ENCODE assay signal across 16 cellular contexts in the genomic region with DNA sequence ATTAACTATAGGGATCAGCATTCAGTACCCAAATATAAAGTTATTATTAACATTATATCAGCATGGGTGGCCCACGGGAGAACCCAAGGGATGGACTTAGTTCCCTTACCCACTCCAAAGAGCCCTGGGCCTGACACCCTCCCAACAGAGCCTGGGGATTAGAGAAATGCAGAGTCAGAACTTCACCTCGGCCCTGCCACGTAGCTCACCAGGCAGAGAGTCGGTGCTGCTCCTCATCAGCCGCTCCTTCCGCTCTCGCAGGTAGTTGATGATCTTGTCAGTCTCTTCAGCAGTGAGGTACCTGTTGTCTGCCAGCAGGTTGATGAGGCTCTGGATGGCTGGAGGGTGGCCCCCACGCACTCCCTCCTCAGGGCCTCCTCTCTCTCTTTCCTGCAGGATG. TPM values are rescaled to one million over a fixed set of nuclear protein-coding genes. Genes with fewer than 3 reads are reported as not detected.
DNase-seq lines count a peak whose midpoint lies in the region; ATAC-seq and TF ChIP-seq lines count a peak whose summit lies in the region.
"Had no signal": no experiment of that assay in that cellular context is flagged by ENCODE, and none has a peak within 500 bp of the region (broad histone marks: within the 10 kb centered on the region; RNA-seq: fewer than 3 reads in every experiment).

No MANE protein-coding gene starts in this region.

- peak overlapping the region; percentile 88 for H3K27ac Mint-ChIP-seq in activated CD4-positive, alpha-beta T cell treated with anti-CD3 and anti-CD28 coated beads, Interleukin-2, amount 10 ng/mL, durations not matched to agents 24 days and 14 days
- peak overlapping the region; percentile 89 for H3K27ac Mint-ChIP-seq in activated naive CD8-positive, alpha-beta T cell treated with anti-CD3 and anti-CD28 coated beads, Interleukin-2, amount 50 U/mL, for 24 hours
- H3K27ac Mint-ChIP-seq in stimulated activated effector memory CD8-positive, alpha-beta T cell treated with anti-CD3 and anti-CD28 coated beads, Interleukin-12 subunit alpha, Interleukin-12 subunit beta, amount 100 ng/mL, for 72 hours, result peak overlapping the region; percentile 94
- H3K27ac Mint-ChIP-seq in naive thymus-derived CD8-positive, alpha-beta T cell, result no peak overlapping the region
- H3K27ac Mint-ChIP-seq: GM23338 had no signal

- no peaks in the 10 kb centered on the region for H3K9me3 Mint-ChIP-seq in activated CD4-positive, alpha-beta T cell treated with anti-CD3 and anti-CD28 coated beads, Interleukin-2, amount 10 ng/mL, durations not matched to agents 24 days and 14 days
- H3K9me3 Mint-ChIP-seq in activated naive CD8-positive, alpha-beta T cell treated with anti-CD3 and anti-CD28 coated beads, Interleukin-2, amount 50 U/mL, for 24 hours, result no peaks in the 10 kb centered on the region
- no peaks in the 10 kb centered on the region for H3K9me3 Mint-ChIP-seq in stimulated activated effector memory CD8-positive, alpha-beta T cell treated with anti-CD3 and anti-CD28 coated beads, Interleukin-12 subunit alpha, Interleukin-12 subunit beta, amount 100 ng/mL, for 72 hours
- no peaks in the 10 kb centered on the region for H3K9me3 Mint-ChIP-seq in naive thymus-derived CD8-positive, alpha-beta T cell
- H3K9me3 Mint-ChIP-seq: GM23338 had no signal

- peaks cover 9% of the 10 kb centered on the region for H3K27me3 Mint-ChIP-seq in activated CD4-positive, alpha-beta T cell treated with anti-CD3 and anti-CD28 coated beads, Interleukin-2, amount 10 ng/mL, durations not matched to agents 24 days and 14 days
- peaks cover 9% of the 10 kb centered on the region for H3K27me3 Mint-ChIP-seq in activated naive CD8-positive, alpha-beta T cell treated with anti-CD3 and anti-CD28 coated beads, Interleukin-2, amount 50 U/mL, for 24 hours
- peaks cover 1 to 16% (median 13%) of the 10 kb centered on the region in 5 donors for H3K27me3 Mint-ChIP-seq in naive thymus-derived CD8-positive, alpha-beta T cell

- intact Hi-C loops in activated CD4-positive, alpha-beta T cell treated with anti-CD3 and anti-CD28 coated beads, Interleukin-2, amount 10 ng/mL, durations not matched to agents 24 days and 14 days (cut with micrococcal nuclease), result loop anchor here (5.0 kb wide), 1 partner anchor 41 kb away; no protein-coding TSS in a partner anchor

- H3K27ac ChIP-seq in OCI-LY3 (ENCODE audit: low read length), result peak overlapping the region; percentile 60

- ATAC-seq in activated naive CD8-positive, alpha-beta T cell treated with anti-CD3 and anti-CD28 coated beads, Interleukin-2, amount 50 U/mL, for 24 hours, result peak; percentile 12
- ATAC-seq in stimulated activated effector memory CD8-positive, alpha-beta T cell treated with anti-CD3 and anti-CD28 coated beads, Interleukin-12 subunit alpha, Interleukin-12 subunit beta, amount 100 ng/mL, for 72 hours, result no peak
- ATAC-seq in naive thymus-derived CD8-positive, alpha-beta T cell, result no peak
- ATAC-seq in HG02973 (IDR thresholded peaks at IDR 0.05; ENCODE audit: unreplicated experiment), result no peak
- ATAC-seq: GM23338 had no signal

- no peak for TF ChIP-seq CTCF in OCI-LY3 (IDR thresholded peaks at IDR 0.05; ENCODE audit: low read depth, low read length)

- peaks cover 48% of the 10 kb centered on the region for H3K4me1 ChIP-seq in OCI-LY3 (ENCODE audit: low read length)

- peaks cover 67% of the 10 kb centered on the region for H3K36me3 Mint-ChIP-seq in activated CD4-positive, alpha-beta T cell treated with anti-CD3 and anti-CD28 coated beads, Interleukin-2, amount 10 ng/mL, durations not matched to agents 24 days and 14 days (ENCODE audit: low read depth)
- H3K36me3 Mint-ChIP-seq in activated naive CD8-positive, alpha-beta T cell treated with anti-CD3 and anti-CD28 coated beads, Interleukin-2, amount 50 U/mL, for 24 hours (ENCODE audit: low read depth), result peaks cover 70% of the 10 kb centered on the region
- H3K36me3 Mint-ChIP-seq in stimulated activated effector memory CD8-positive, alpha-beta T cell treated with anti-CD3 and anti-CD28 coated beads, Interleukin-12 subunit alpha, Interleukin-12 subunit beta, amount 100 ng/mL, for 72 hours, result no peaks in the 10 kb centered on the region
- H3K36me3 Mint-ChIP-seq in naive thymus-derived CD8-positive, alpha-beta T cell, result peaks cover 45 to 84% (median 83%) of the 10 kb centered on the region in 3 donors

- H3K9me3 ChIP-seq in OCI-LY3 (ENCODE audit: insufficient read depth, low read length), result no peaks in the 10 kb centered on the region

- no peak for DNase-seq in activated CD4-positive, alpha-beta T cell treated with anti-CD3 and anti-CD28 coated beads, Interleukin-2, amount 10 ng/mL, durations not matched to agents 24 days and 14 days
- DNase-seq in activated CD4-positive, alpha-beta T cell treated with anti-CD3 and anti-CD28 coated beads, Interleukin-2, amount 50 U/mL, for 4 hours, result no peak
- no peak for DNase-seq in activated naive CD8-positive, alpha-beta T cell treated with anti-CD3 and anti-CD28 coated beads, Interleukin-2, amount 50 U/mL, for 24 hours
- no peak for DNase-seq in stimulated activated effector memory CD8-positive, alpha-beta T cell treated with anti-CD3 and anti-CD28 coated beads, Interleukin-12 subunit alpha, Interleukin-12 subunit beta, amount 100 ng/mL, for 72 hours (ENCODE audit: low spot score in 2 of 2)
- no peak for DNase-seq in naive thymus-derived CD8-positive, alpha-beta T cell
- no peak for DNase-seq in GM03348 (ENCODE audit: low spot score)
- DNase-seq: IMR-90, MV-4-11, NCI-H1436, NCI-H2029 treated with DMSO at 0.1 percent for 48 hours, NCI-H510A treated with DMSO at 0.1 percent for 48 hours, SHP77 treated with DMSO at 0.1 percent for 48 hours had no signal

- peaks cover 45% of the 10 kb centered on the region for H3K4me1 Mint-ChIP-seq in activated CD4-positive, alpha-beta T cell treated with anti-CD3 and anti-CD28 coated beads, Interleukin-2, amount 10 ng/mL, durations not matched to agents 24 days and 14 days
- H3K4me1 Mint-ChIP-seq in activated naive CD8-positive, alpha-beta T cell treated with anti-CD3 and anti-CD28 coated beads, Interleukin-2, amount 50 U/mL, for 24 hours, result peaks cover 62% of the 10 kb centered on the region
- peaks cover 74% of the 10 kb centered on the region for H3K4me1 Mint-ChIP-seq in stimulated activated effector memory CD8-positive, alpha-beta T cell treated with anti-CD3 and anti-CD28 coated beads, Interleukin-12 subunit alpha, Interleukin-12 subunit beta, amount 100 ng/mL, for 72 hours
- H3K4me1 Mint-ChIP-seq in naive thymus-derived CD8-positive, alpha-beta T cell, result peaks cover 31 to 55% (median 50%) of the 10 kb centered on the region in 4 donors

- no peaks in the 10 kb centered on the region for H3K27me3 ChIP-seq in OCI-LY3 (ENCODE audit: low read depth, low read length)

- H3K4me3 ChIP-seq in OCI-LY3 (ENCODE audit: low read length), result no peak overlapping the region
- H3K4me3 ChIP-seq: GM23338 had no signal

- H3K4me2 ChIP-seq in OCI-LY3 (ENCODE audit: low read length), result no peak overlapping the region
- H3K4me2 ChIP-seq: GM23338 had no signal

- H3K79me2 ChIP-seq in OCI-LY3 (ENCODE audit: low read length), result peaks cover 10% of the 10 kb centered on the region; the same call in 1 of the 2 replicates

- H4K20me1 ChIP-seq in OCI-LY3 (ENCODE audit: insufficient read depth, low read length), result peaks cover 33% of the 10 kb centered on the region

- POLR2A ChIA-PET in naive thymus-derived CD8-positive, alpha-beta T cell (lab: Charles Lee), result no interaction called here

- no peak overlapping the region for H2AFZ ChIP-seq in OCI-LY3 (ENCODE audit: low read depth, low read length)
- H2AFZ ChIP-seq: GM23338 had no signal

- H3K4me3 Mint-ChIP-seq in activated CD4-positive, alpha-beta T cell treated with anti-CD3 and anti-CD28 coated beads, Interleukin-2, amount 10 ng/mL, durations not matched to agents 24 days and 14 days, result peak overlapping the region; percentile 4
- no peak overlapping the region for H3K4me3 Mint-ChIP-seq in activated naive CD8-positive, alpha-beta T cell treated with anti-CD3 and anti-CD28 coated beads, Interleukin-2, amount 50 U/mL, for 24 hours
- peak overlapping the region; percentile 59 for H3K4me3 Mint-ChIP-seq in stimulated activated effector memory CD8-positive, alpha-beta T cell treated with anti-CD3 and anti-CD28 coated beads, Interleukin-12 subunit alpha, Interleukin-12 subunit beta, amount 100 ng/mL, for 72 hours
- H3K4me3 Mint-ChIP-seq in naive thymus-derived CD8-positive, alpha-beta T cell, result no peak overlapping the region
- H3K4me3 Mint-ChIP-seq: GM23338 had no signal

- H3K9ac ChIP-seq in OCI-LY3 (ENCODE audit: low read length), result no peak overlapping the region

- H3K36me3 ChIP-seq in OCI-LY3 (replicated peaks; ENCODE audit: low read depth, low read length), result peaks cover 75% of the 10 kb centered on the region

RNA-seq across cellular contexts. Expression of a gene that starts 26.6 kb away (rescaled TPM):
- total RNA-seq in activated CD4-positive, alpha-beta T cell treated with anti-CD3 and anti-CD28 coated beads, Interleukin-2, amount 10 ng/mL, durations not matched to agents 24 days and 14 days, result 27.6 and 30.3 TPM in 2 replicates
- 10 to 100 TPM; 42.2 to 43.9 TPM for total RNA-seq in naive thymus-derived CD8-positive, alpha-beta T cell
- polyA plus RNA-seq in naive thymus-derived CD8-positive, alpha-beta T cell, result 10 to 100 TPM; 13.0 to 36.0 (median 18.4) TPM

RNA-seq across cellular contexts. Expression of a gene that starts 34.1 kb away (rescaled TPM):
- not detected in 2 replicates for total RNA-seq in activated CD4-positive, alpha-beta T cell treated with anti-CD3 and anti-CD28 coated beads, Interleukin-2, amount 10 ng/mL, durations not matched to agents 24 days and 14 days
- total RNA-seq in naive thymus-derived CD8-positive, alpha-beta T cell, result 1 to 10 TPM; 1.0 to 1.5 TPM
- polyA plus RNA-seq in naive thymus-derived CD8-positive, alpha-beta T cell, result under 1 TPM in 1 of 3 donors, not detected in 2; 0.83 TPM
- total RNA-seq: IMR-90 had no signal

RNA-seq across cellular contexts. Expression of a gene that starts 54.4 kb away (rescaled TPM):
- total RNA-seq in activated CD4-positive, alpha-beta T cell treated with anti-CD3 and anti-CD28 coated beads, Interleukin-2, amount 10 ng/mL, durations not matched to agents 24 days and 14 days, result 0.19 and 0.28 TPM in 2 replicates
- total RNA-seq in naive thymus-derived CD8-positive, alpha-beta T cell, result 1 to 10 TPM in 1 of 2 experiments, under 1 TPM in 1; 0.75 to 1.3 TPM
- not detected for polyA plus RNA-seq in naive thymus-derived CD8-positive, alpha-beta T cell

RNA-seq across cellular contexts. Expression of a gene that starts 55.0 kb away (rescaled TPM):
- 2.5 and 2.7 TPM in 2 replicates for total RNA-seq in activated CD4-positive, alpha-beta T cell treated with anti-CD3 and anti-CD28 coated beads, Interleukin-2, amount 10 ng/mL, durations not matched to agents 24 days and 14 days
- total RNA-seq in naive thymus-derived CD8-positive, alpha-beta T cell, result 10 to 100 TPM; 10.1 to 11.8 TPM
- 1 to 10 TPM; 2.0 to 4.3 (median 3.1) TPM for polyA plus RNA-seq in naive thymus-derived CD8-positive, alpha-beta T cell
- total RNA-seq: A172 had no signal

Comparison
In these comparisons a context has a peak if more than half of its experiments do, and no peak if none do; other contexts are left out.
1. H3K27ac Mint-ChIP-seq: peak in activated CD4-positive, alpha-beta T cell treated with anti-CD3 and anti-CD28 coated beads, Interleukin-2, amount 10 ng/mL, durations not matched to agents 24 days and 14 days (single experiment), activated naive CD8-positive, alpha-beta T cell treated with anti-CD3 and anti-CD28 coated beads, Interleukin-2, amount 50 U/mL, for 24 hours (single experiment) and stimulated activated effector memory CD8-positive, alpha-beta T cell treated with anti-CD3 and anti-CD28 coated beads, Interleukin-12 subunit alpha, Interleukin-12 subunit beta, amount 100 ng/mL, for 72 hours (single experiment); none in naive thymus-derived CD8-positive, alpha-beta T cell (0 of 10).
2. H3K4me3 Mint-ChIP-seq: peak in activated CD4-positive, alpha-beta T cell treated with anti-CD3 and anti-CD28 coated beads, Interleukin-2, amount 10 ng/mL, durations not matched to agents 24 days and 14 days (single experiment) and stimulated activated effector memory CD8-positive, alpha-beta T cell treated with anti-CD3 and anti-CD28 coated beads, Interleukin-12 subunit alpha, Interleukin-12 subunit beta, amount 100 ng/mL, for 72 hours (single experiment); none in activated naive CD8-positive, alpha-beta T cell treated with anti-CD3 and anti-CD28 coated beads, Interleukin-2, amount 50 U/mL, for 24 hours (single experiment) and naive thymus-derived CD8-positive, alpha-beta T cell (0 of 10).